Comparison of ENCODE assay signal across 18 cellular contexts in the genomic region with DNA sequence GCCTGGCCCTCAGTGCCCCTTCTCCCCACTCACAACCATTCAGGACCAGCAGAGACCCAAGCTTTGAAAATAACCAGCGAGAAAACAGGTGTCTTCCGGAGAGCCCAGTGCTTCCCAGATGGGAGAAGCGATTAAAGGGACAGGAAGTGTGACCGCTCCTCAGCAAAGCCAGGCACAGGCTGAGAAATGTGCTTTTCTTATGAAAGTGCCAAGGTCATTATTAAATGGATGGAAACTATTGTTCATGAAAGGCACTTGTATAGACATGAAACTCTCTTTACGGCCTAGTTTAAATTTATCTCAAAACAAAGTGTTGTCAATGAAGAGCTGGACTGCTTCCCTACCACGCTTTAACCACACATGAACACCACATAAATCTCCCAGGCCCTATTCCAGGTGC.
DNase-seq lines count a peak whose midpoint lies in the region; ATAC-seq, FAIRE-seq and TF ChIP-seq lines count a peak whose summit lies in the region.
"Had no signal": no experiment of that assay in that cellular context is flagged by ENCODE, and none has a peak within 500 bp of the region (broad histone marks: within the 10 kb centered on the region; RNA-seq: fewer than 3 reads in every experiment).

No MANE protein-coding gene starts in this region.

- no peak for ATAC-seq in GM23338
- peak; percentile 64 to 70 for ATAC-seq in gastrocnemius medialis
- ATAC-seq in stimulated activated naive CD8-positive, alpha-beta T cell treated with anti-CD3 and anti-CD28 coated beads, Interleukin-15, Interleukin-2, amounts not matched to agents 100 U/mL and 50 U/mL, for 24 hours, result no peak
- no peak for ATAC-seq in activated T-cell treated with anti-CD3 and anti-CD28 coated beads, Interleukin-2, amount 50 U/mL, for 72 hours (replicated peaks in 1 of 2)
- ATAC-seq: Panc1 had no signal

- H3K4me3 Mint-ChIP-seq in GM23338 (no peak overlapping the region), astrocyte (ENCODE audit: unreplicated experiment) (no peak overlapping the region), chondrocyte (ENCODE audit: unreplicated experiment) (no peak overlapping the region)
- no peak overlapping the region for H3K4me3 Mint-ChIP-seq in activated T-cell treated with anti-CD3 and anti-CD28 coated beads, Interleukin-2, amount 50 U/mL, for 72 hours
- H3K4me3 Mint-ChIP-seq: HFFc6 had no signal

- H3K36me3 Mint-ChIP-seq in GM23338 (ENCODE audit: low read depth) (no peaks in the 10 kb centered on the region), astrocyte (ENCODE audit: low read depth, unreplicated experiment) (no peaks in the 10 kb centered on the region), chondrocyte (ENCODE audit: low read depth) (no peaks in the 10 kb centered on the region)
- no peaks in the 10 kb centered on the region for H3K36me3 Mint-ChIP-seq in activated T-cell treated with anti-CD3 and anti-CD28 coated beads, Interleukin-2, amount 50 U/mL, for 72 hours (ENCODE audit: insufficient read depth in 2 of 2)

- H3K27me3 Mint-ChIP-seq in GM23338 (ENCODE audit: insufficient read depth, low read depth, poor library complexity) (no peaks in the 10 kb centered on the region), astrocyte (ENCODE audit: low read depth, unreplicated experiment) (no peaks in the 10 kb centered on the region), chondrocyte (ENCODE audit: low read depth) (peaks cover 1% of the 10 kb centered on the region)
- peaks cover under 1% of the 10 kb centered on the region for H3K27me3 Mint-ChIP-seq in activated T-cell treated with anti-CD3 and anti-CD28 coated beads, Interleukin-2, amount 50 U/mL, for 72 hours (ENCODE audit: low read depth)

- intact Hi-C loops in gastrocnemius medialis (cut with DNase I; ENCODE audit: low total_unique reads), result no loop called here

- peak overlapping the region; percentile 51; the same call in 1 of the 2 replicates for H3K27ac Mint-ChIP-seq in GM23338
- H3K27ac Mint-ChIP-seq in astrocyte (ENCODE audit: unreplicated experiment), result peak overlapping the region; percentile 67
- no peak overlapping the region for H3K27ac Mint-ChIP-seq in chondrocyte (ENCODE audit: unreplicated experiment)
- H3K27ac Mint-ChIP-seq in activated T-cell treated with anti-CD3 and anti-CD28 coated beads, Interleukin-2, amount 50 U/mL, for 72 hours, result no peak overlapping the region
- H3K27ac Mint-ChIP-seq: HFFc6 had no signal

- H3K4me3 ChIP-seq in GM23338 (no peak overlapping the region), astrocyte (ENCODE audit: insufficient read depth, low read depth, low read length) (no peak overlapping the region), gastrocnemius medialis (no peak overlapping the region)

- H3F3A ChIP-seq in GM23338 (replicated peaks; ENCODE audit: low read depth), result no peaks in the 10 kb centered on the region

- H2AFZ ChIP-seq in GM23338, result peak overlapping the region; percentile 79; the same call in 1 of the 2 replicates
- no peak overlapping the region for H2AFZ ChIP-seq in astrocyte (ENCODE audit: low read depth, low read length)

- no peaks in the 10 kb centered on the region; the same call in 2 of the 3 replicates for H3K9me3 Mint-ChIP-seq in GM23338
- H3K9me3 Mint-ChIP-seq in astrocyte (ENCODE audit: unreplicated experiment), result no peaks in the 10 kb centered on the region
- H3K9me3 Mint-ChIP-seq in chondrocyte (ENCODE audit: low read depth), result no peaks in the 10 kb centered on the region
- H3K9me3 Mint-ChIP-seq in activated T-cell treated with anti-CD3 and anti-CD28 coated beads, Interleukin-2, amount 50 U/mL, for 72 hours, result no peaks in the 10 kb centered on the region

- no peak overlapping the region for H3K9ac ChIP-seq in astrocyte (ENCODE audit: low read length)

- FAIRE-seq in astrocyte (lab: Jason Lieb, UNC), result no peak

- H3K4me1 Mint-ChIP-seq in GM23338, result no peaks in the 10 kb centered on the region; the same call in 1 of the 3 replicates
- H3K4me1 Mint-ChIP-seq in astrocyte (ENCODE audit: low read depth, unreplicated experiment), result peaks cover 13% of the 10 kb centered on the region
- H3K4me1 Mint-ChIP-seq in chondrocyte (ENCODE audit: low read depth), result peaks cover 8% of the 10 kb centered on the region
- H3K4me1 Mint-ChIP-seq in activated T-cell treated with anti-CD3 and anti-CD28 coated beads, Interleukin-2, amount 50 U/mL, for 72 hours (ENCODE audit: low read depth), result no peaks in the 10 kb centered on the region

- H3K36me3 ChIP-seq in GM23338 (ENCODE audit: insufficient read depth) (no peaks in the 10 kb centered on the region), astrocyte (ENCODE audit: insufficient read depth, low read length) (no peaks in the 10 kb centered on the region), gastrocnemius medialis (no peaks in the 10 kb centered on the region)

- DNase-seq in GM23338 (ENCODE audit: low spot score), result no peak
- DNase-seq in astrocyte (ENCODE audit: low read depth), result no peak
- DNase-seq in left kidney (ENCODE audit: low read depth, low spot score), result peak; percentile 2
- no peak for DNase-seq in gastrocnemius medialis
- DNase-seq in stimulated activated naive CD8-positive, alpha-beta T cell treated with anti-CD3 and anti-CD28 coated beads, Interleukin-15, Interleukin-2, amounts not matched to agents 100 U/mL and 50 U/mL, for 24 hours, result no peak
- no peak for DNase-seq in chondrocyte (ENCODE audit: low spot score)
- DNase-seq in activated T-cell treated with anti-CD3 and anti-CD28 coated beads, Interleukin-2, amount 50 U/mL, for 72 hours, result no peak
- no peak for DNase-seq in NCI-H187 (lab: John Stamatoyannopoulos, UW)
- DNase-seq: Caco-2, DMS153, HFFc6, KBM-7, NCI-H1436, NCI-H2029 treated with DMSO at 0.1 percent for 48 hours, NCI-H510A, NCI-H82, SHP77 had no signal

- H3K4me1 ChIP-seq in GM23338 (ENCODE audit: insufficient read depth) (no peaks in the 10 kb centered on the region), astrocyte (ENCODE audit: insufficient read depth, low read length) (no peaks in the 10 kb centered on the region), gastrocnemius medialis (peaks cover 6 to 21% of the 10 kb centered on the region in 2 donors)

- H3K79me2 ChIP-seq in GM23338 (replicated peaks; ENCODE audit: insufficient read depth) (no peaks in the 10 kb centered on the region), astrocyte (ENCODE audit: insufficient read depth, low read length) (no peaks in the 10 kb centered on the region)

- no peaks in the 10 kb centered on the region for H3K27me3 ChIP-seq in GM23338 (ENCODE audit: insufficient read depth)
- H3K27me3 ChIP-seq in astrocyte (ENCODE audit: insufficient read depth, low read length), result no peaks in the 10 kb centered on the region
- no peaks in the 10 kb centered on the region for H3K27me3 ChIP-seq in gastrocnemius medialis

- H3K9me2 ChIP-seq in GM23338 (ENCODE audit: insufficient read depth), result peaks cover 1% of the 10 kb centered on the region; the same call in 1 of the 2 replicates

- H4K20me1 ChIP-seq in GM23338 (replicated peaks; ENCODE audit: insufficient read depth), result no peaks in the 10 kb centered on the region
- no peaks in the 10 kb centered on the region for H4K20me1 ChIP-seq in astrocyte (ENCODE audit: insufficient read depth, low read length)

- H3K4me2 ChIP-seq in GM23338, result no peak overlapping the region
- H3K4me2 ChIP-seq in astrocyte (ENCODE audit: low read length), result no peak overlapping the region

- H3K27ac ChIP-seq in GM23338 (ENCODE audit: low read depth) (no peak overlapping the region), astrocyte (ENCODE audit: low read depth, low read length) (no peak overlapping the region), gastrocnemius medialis (peak overlapping the region; percentile 12 to 69 (median 64))

- H3K9me3 ChIP-seq in astrocyte (ENCODE audit: insufficient read depth, low read depth, low read length) (no peaks in the 10 kb centered on the region), gastrocnemius medialis (no peaks in the 10 kb centered on the region)
- H3K9me3 ChIP-seq: Caco-2 had no signal

- TF ChIP-seq CTCF in GM23338 (conservative IDR thresholded peaks at IDR 0.05; ENCODE audit: low read depth in 2 of 2), result no peak
- no peak for TF ChIP-seq CTCF in astrocyte (IDR thresholded peaks at IDR 0.05; ENCODE audit: insufficient read depth, low read depth, low read length)
- no peak for TF ChIP-seq CTCF in gastrocnemius medialis (IDR thresholded peaks at IDR 0.05 in 4 of 5, conservative IDR thresholded peaks at IDR 0.05 in 1 of 5)
- TF ChIP-seq CTCF in chondrocyte (IDR thresholded peaks at IDR 0.05), result no peak

- in situ Hi-C loops in gastrocnemius medialis (cut with MboI; ENCODE audit: low sequenced_read_pairs in 4 of 4), result no loop called here

- TF ChIP-seq POLR2A in gastrocnemius medialis (IDR thresholded peaks at IDR 0.05), result no peak

TF ChIP-seq in GM23338, 12 proteins besides CTCF, POLR2A, EP300 and RAD21 (continues in another document):
- TF ChIP-seq CREB1 (CRISPR knock-in tag; IDR thresholded peaks at IDR 0.05; ENCODE audit: low read depth) (no peak), EZH2phosphoT487 (IDR thresholded peaks at IDR 0.05; ENCODE audit: unreplicated experiment) (no peak)
- TF ChIP-seq, protein P1, sequence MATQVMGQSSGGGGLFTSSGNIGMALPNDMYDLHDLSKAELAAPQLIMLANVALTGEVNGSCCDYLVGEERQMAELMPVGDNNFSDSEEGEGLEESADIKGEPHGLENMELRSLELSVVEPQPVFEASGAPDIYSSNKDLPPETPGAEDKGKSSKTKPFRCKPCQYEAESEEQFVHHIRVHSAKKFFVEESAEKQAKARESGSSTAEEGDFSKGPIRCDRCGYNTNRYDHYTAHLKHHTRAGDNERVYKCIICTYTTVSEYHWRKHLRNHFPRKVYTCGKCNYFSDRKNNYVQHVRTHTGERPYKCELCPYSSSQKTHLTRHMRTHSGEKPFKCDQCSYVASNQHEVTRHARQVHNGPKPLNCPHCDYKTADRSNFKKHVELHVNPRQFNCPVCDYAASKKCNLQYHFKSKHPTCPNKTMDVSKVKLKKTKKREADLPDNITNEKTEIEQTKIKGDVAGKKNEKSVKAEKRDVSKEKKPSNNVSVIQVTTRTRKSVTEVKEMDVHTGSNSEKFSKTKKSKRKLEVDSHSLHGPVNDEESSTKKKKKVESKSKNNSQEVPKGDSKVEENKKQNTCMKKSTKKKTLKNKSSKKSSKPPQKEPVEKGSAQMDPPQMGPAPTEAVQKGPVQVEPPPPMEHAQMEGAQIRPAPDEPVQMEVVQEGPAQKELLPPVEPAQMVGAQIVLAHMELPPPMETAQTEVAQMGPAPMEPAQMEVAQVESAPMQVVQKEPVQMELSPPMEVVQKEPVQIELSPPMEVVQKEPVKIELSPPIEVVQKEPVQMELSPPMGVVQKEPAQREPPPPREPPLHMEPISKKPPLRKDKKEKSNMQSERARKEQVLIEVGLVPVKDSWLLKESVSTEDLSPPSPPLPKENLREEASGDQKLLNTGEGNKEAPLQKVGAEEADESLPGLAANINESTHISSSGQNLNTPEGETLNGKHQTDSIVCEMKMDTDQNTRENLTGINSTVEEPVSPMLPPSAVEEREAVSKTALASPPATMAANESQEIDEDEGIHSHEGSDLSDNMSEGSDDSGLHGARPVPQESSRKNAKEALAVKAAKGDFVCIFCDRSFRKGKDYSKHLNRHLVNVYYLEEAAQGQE (IDR thresholded peaks at IDR 0.05; ENCODE audit: unreplicated experiment), result no peak

Comparison
In these comparisons a context has a peak if more than half of its experiments do, and no peak if none do; other contexts are left out.
1. ATAC-seq: peak in gastrocnemius medialis (2 of 2); none in GM23338 (single experiment), stimulated activated naive CD8-positive, alpha-beta T cell treated with anti-CD3 and anti-CD28 coated beads, Interleukin-15, Interleukin-2, amounts not matched to agents 100 U/mL and 50 U/mL, for 24 hours (single experiment) and activated T-cell treated with anti-CD3 and anti-CD28 coated beads, Interleukin-2, amount 50 U/mL, for 72 hours (0 of 2).
2. H3K27ac ChIP-seq: peak in gastrocnemius medialis (4 of 4); none in GM23338 (single experiment) and astrocyte (single experiment).
3. H3K27ac Mint-ChIP-seq: peak in GM23338 (single experiment) and astrocyte (single experiment); none in chondrocyte (single experiment) and activated T-cell treated with anti-CD3 and anti-CD28 coated beads, Interleukin-2, amount 50 U/mL, for 72 hours (single experiment).